In the genomic region with DNA sequence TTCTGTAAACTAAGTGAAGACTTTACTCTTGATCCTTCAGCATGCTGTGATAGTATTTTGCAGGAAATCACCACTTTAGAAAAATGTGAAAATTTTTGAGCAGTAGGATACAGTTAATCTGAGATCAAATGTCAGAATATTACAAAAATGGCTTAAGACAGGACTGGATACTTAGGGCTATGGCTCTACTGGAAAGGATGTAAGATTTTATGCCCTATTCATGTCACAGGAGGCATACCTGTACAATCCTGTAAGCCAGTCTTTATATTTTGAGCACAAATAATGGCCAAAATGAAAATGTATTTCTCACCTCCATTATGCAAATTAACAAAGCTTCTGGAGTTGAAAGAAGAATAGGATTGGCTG, we compare ENCODE assay signal across 21 cellular contexts. TPM values are rescaled to one million over a fixed set of nuclear protein-coding genes. Genes with fewer than 3 reads are reported as not detected.
A peak's percentile ranks its signal among the peaks of the same experiment; 100 is the strongest.
DNase-seq lines count a peak whose midpoint lies in the region; ATAC-seq and TF ChIP-seq lines count a peak whose summit lies in the region.
"Had no signal": no experiment of that assay in that cellular context is flagged by ENCODE, and none has a peak within 500 bp of the region (broad histone marks: within the 10 kb centered on the region; RNA-seq: fewer than 3 reads in every experiment).

No MANE protein-coding gene starts in this region.

- peak overlapping the region; percentile 28 for H3K27ac Mint-ChIP-seq in chondrocyte (ENCODE audit: unreplicated experiment)
- H3K27ac Mint-ChIP-seq: activated T-helper 17 cell treated with anti-CD3 and anti-CD28 coated beads, Interleukin-2, amount 50 U/mL, for 72 hours; CD4-positive, CD25-positive, alpha-beta regulatory T cell; endodermal cell; T-helper 17 cell had no signal

- no peak for TF ChIP-seq POLR2A in gastroesophageal sphincter (IDR thresholded peaks at IDR 0.05)
- no peak for TF ChIP-seq POLR2A in tibial nerve (IDR thresholded peaks at IDR 0.05)

- H3K4me3 ChIP-seq in right atrium auricular region (no peak overlapping the region), mucosa of rectum (ENCODE audit: low read length in 2 of 2) (no peak overlapping the region), gastroesophageal sphincter (no peak overlapping the region), tibial nerve (no peak overlapping the region)
- H3K4me3 ChIP-seq: spleen, thyroid gland had no signal

- H3K4me1 ChIP-seq in right atrium auricular region (peaks cover 0 to 10% of the 10 kb centered on the region in 2 donors), mucosa of rectum (ENCODE audit: control insufficient read depth in 2 of 2, insufficient read depth in 2 of 2, low read length in 2 of 2) (peaks cover 2 to 5% of the 10 kb centered on the region in 2 donors), gastroesophageal sphincter (peaks cover 0 to 13% (median 4%) of the 10 kb centered on the region in 3 donors), tibial nerve (peaks cover 0 to 12% (median 4%) of the 10 kb centered on the region in 4 donors)
- H3K4me1 ChIP-seq: parathyroid adenoma, thyroid gland had no signal

- H3K27me3 ChIP-seq in right atrium auricular region = no peaks in the 10 kb centered on the region
- no peaks in the 10 kb centered on the region for H3K27me3 ChIP-seq in mucosa of rectum (ENCODE audit: control insufficient read depth in 2 of 2, insufficient read depth in 2 of 2, low read length in 2 of 2)
- no peaks in the 10 kb centered on the region for H3K27me3 ChIP-seq in gastroesophageal sphincter
- H3K27me3 ChIP-seq in tibial nerve = no peaks in the 10 kb centered on the region
- H3K27me3 ChIP-seq: spleen, thyroid gland had no signal

- peaks cover 11% of the 10 kb centered on the region for H3K9me3 Mint-ChIP-seq in chondrocyte (ENCODE audit: low read depth)
- H3K9me3 Mint-ChIP-seq: activated T-helper 17 cell treated with anti-CD3 and anti-CD28 coated beads, Interleukin-2, amount 50 U/mL, for 72 hours; endodermal cell had no signal

- DNase-seq in right atrium auricular region (ENCODE audit: low spot score) (no peak), left ventricle myocardium superior (no peak), chondrocyte (ENCODE audit: low spot score) (no peak), tibial nerve (ENCODE audit: low spot score in 2 of 2) (no peak)
- no peak for DNase-seq in stimulated activated CD4-positive, alpha-beta T cell treated with anti-CD3 and anti-CD28 coated beads, Interleukin-2, amount 100 ng/mL, for 24 hours
- no peak for DNase-seq in effector CD4-positive, alpha-beta T cell
- DNase-seq: activated CD4-positive, CD25-positive, alpha-beta regulatory T cell; CD4-positive, CD25-positive, alpha-beta regulatory T cell; endodermal cell; left cardiac atrium; naive B cell; NCI-H1417 treated with DMSO at 0.1 percent for 48 hours; NCI-H774; RPMI8226; spleen; T-helper 17 cell; thyroid gland had no signal

- no peak for TF ChIP-seq EP300 in gastroesophageal sphincter (IDR thresholded peaks at IDR 0.05)
- TF ChIP-seq EP300 in tibial nerve (IDR thresholded peaks at IDR 0.05) = no peak

- H3K27ac ChIP-seq in right atrium auricular region (peak overlapping the region; percentile 4 to 75), mucosa of rectum (ENCODE audit: low read depth in 2 of 2, low read length in 2 of 2) (peak overlapping the region; percentile 25 to 39), gastroesophageal sphincter (peak overlapping the region in 2 of 4 donors; percentile 5 to 44), tibial nerve (peak overlapping the region in 2 of 4 donors; percentile 13 to 23)
- H3K27ac ChIP-seq: parathyroid adenoma, thyroid gland had no signal

- H3K4me1 Mint-ChIP-seq in chondrocyte (ENCODE audit: low read depth) = peaks cover 12% of the 10 kb centered on the region

- H3K36me3 Mint-ChIP-seq in chondrocyte (ENCODE audit: low read depth) = no peaks in the 10 kb centered on the region
- H3K36me3 Mint-ChIP-seq: CD4-positive, CD25-positive, alpha-beta regulatory T cell had no signal

- no peaks in the 10 kb centered on the region for H3K27me3 Mint-ChIP-seq in chondrocyte (ENCODE audit: low read depth)
- H3K27me3 Mint-ChIP-seq: activated T-helper 17 cell treated with anti-CD3 and anti-CD28 coated beads, Interleukin-2, amount 50 U/mL, for 72 hours; naive B cell; T-helper 17 cell had no signal

- H3K9me3 ChIP-seq in right atrium auricular region (peaks cover 0 to 6% of the 10 kb centered on the region in 2 donors), mucosa of rectum (ENCODE audit: control insufficient read depth in 2 of 2, low read length in 2 of 2) (no peaks in the 10 kb centered on the region), gastroesophageal sphincter (no peaks in the 10 kb centered on the region), tibial nerve (peaks cover 0 to 4% (median 0%) of the 10 kb centered on the region in 4 donors)
- H3K9me3 ChIP-seq: thyroid gland had no signal

- H3K4me3 Mint-ChIP-seq in chondrocyte (ENCODE audit: unreplicated experiment) = no peak overlapping the region
- H3K4me3 Mint-ChIP-seq: activated T-helper 17 cell treated with anti-CD3 and anti-CD28 coated beads, Interleukin-2, amount 50 U/mL, for 72 hours; CD4-positive, CD25-positive, alpha-beta regulatory T cell; endodermal cell; T-helper 17 cell had no signal

- intact Hi-C loops in left ventricle myocardium superior (cut with micrococcal nuclease) = no loop called here

- TF ChIP-seq CTCF in right atrium auricular region (IDR thresholded peaks at IDR 0.05) (no peak), chondrocyte (IDR thresholded peaks at IDR 0.05) (no peak), gastroesophageal sphincter (IDR thresholded peaks at IDR 0.05) (no peak), tibial nerve (IDR thresholded peaks at IDR 0.05) (no peak)

- ATAC-seq in left ventricle myocardium superior = no peak
- ATAC-seq in gastroesophageal sphincter = no peak
- ATAC-seq: activated T-helper 17 cell treated with anti-CD3 and anti-CD28 coated beads, Interleukin-2, amount 50 U/mL, for 72 hours; T-helper 17 cell had no signal

- H3K9ac ChIP-seq in mucosa of rectum (ENCODE audit: low read depth in 1 of 2, low read length in 2 of 2) = no peak overlapping the region
- H3K9ac ChIP-seq: parathyroid adenoma had no signal

- H3K36me3 ChIP-seq in right atrium auricular region = no peaks in the 10 kb centered on the region
- no peaks in the 10 kb centered on the region for H3K36me3 ChIP-seq in mucosa of rectum (ENCODE audit: control insufficient read depth in 2 of 2, insufficient read depth in 2 of 2, low read length in 2 of 2)
- no peaks in the 10 kb centered on the region for H3K36me3 ChIP-seq in gastroesophageal sphincter
- H3K36me3 ChIP-seq in tibial nerve = no peaks in the 10 kb centered on the region
- H3K36me3 ChIP-seq: spleen, thyroid gland had no signal

RNA-seq across cellular contexts. Expression of gene TGFBR2, which starts 8.6 kb away (rescaled TPM):
- total RNA-seq in right atrium auricular region (100 to 1,000 TPM; 205 to 210 TPM), left ventricle myocardium superior (175 TPM), chondrocyte (25.7 to 52.2 TPM (median 28.4 TPM) in 3 replicates), gastroesophageal sphincter (100 to 1,000 TPM; 174 to 297 (median 231) TPM), tibial nerve (100 to 1,000 TPM; 338 to 406 (median 350) TPM)
